In genomic region chr13:51858433-51859247, GRCh38 we compare ENCODE assay signal across 1 cellular context.
A peak's percentile ranks its signal among the peaks of the same experiment; 100 is the strongest.
TF ChIP-seq lines count a peak whose summit lies in the region.

No MANE protein-coding gene starts in this region.

TF ChIP-seq in A549, 52 proteins besides CTCF, POLR2A, EP300 and RAD21 (continued from another document):
- TF ChIP-seq HMGXB4 (CRISPR knock-in tag; IDR thresholded peaks at IDR 0.05; ENCODE audit: borderline replicate concordance) = no peak
- no peak for TF ChIP-seq FOSL2 (IDR thresholded peaks at IDR 0.05)
- peak; percentile 67 for TF ChIP-seq FOSL2 (CRISPR knock-in tag; IDR thresholded peaks at IDR 0.05)
- TF ChIP-seq SMC3 (IDR thresholded peaks at IDR 0.05) = no peak
- no peak for TF ChIP-seq HOXA7 (CRISPR knock-in tag; IDR thresholded peaks at IDR 0.05)
- no peak for TF ChIP-seq FOXS1 (CRISPR knock-in tag; IDR thresholded peaks at IDR 0.05)
- TF ChIP-seq USF2 (IDR thresholded peaks at IDR 0.05) = no peak
TF ChIP-seq in A549: peak in this region for 3.
